ENCODE assay signal across 17 cellular contexts in genomic region chr5:77996943-77997342, GRCh38.
DNase-seq lines count a peak whose midpoint lies in the region; ATAC-seq and TF ChIP-seq lines count a peak whose summit lies in the region.
"Had no signal": no experiment of that assay in that cellular context is flagged by ENCODE, and none has a peak within 500 bp of the region (broad histone marks: within the 10 kb centered on the region; RNA-seq: fewer than 3 reads in every experiment).

No MANE protein-coding gene starts in this region.

- H3K27ac ChIP-seq in dorsolateral prefrontal cortex = peak overlapping the region in 43 of 59 donors; percentile 3 to 99 (median 96)
- H3K27ac ChIP-seq: BLaER1 had no signal

- peak; percentile 13 for DNase-seq in NCI-H510A treated with DMSO at 0.1 percent for 48 hours (lab: John Stamatoyannopoulos, UW)
- no peak for DNase-seq in NCI-H510A (lab: John Stamatoyannopoulos, UW)
- DNase-seq in NCI-H187 treated with DMSO at 0.1 percent for 48 hours (lab: John Stamatoyannopoulos, UW) = peak; percentile 44
- no peak for DNase-seq in dorsolateral prefrontal cortex
- DNase-seq in mesenteric fat pad (ENCODE audit: low spot score) = no peak
- DNase-seq: 8988T; Calu3; CD8-positive, alpha-beta T cell; DMS79 treated with DMSO at 0.1 percent for 48 hours; GF-D8; HCEC 1CT; HFFc6 had no signal

- H3K27me3 ChIP-seq in dorsolateral prefrontal cortex = no peaks in the 10 kb centered on the region
- H3K27me3 ChIP-seq: BLaER1 had no signal

- intact Hi-C loops in dorsolateral prefrontal cortex (cut with DNase I) = no loop called here

- H3K4me3 ChIP-seq in dorsolateral prefrontal cortex = no peak overlapping the region
- H3K4me3 ChIP-seq: BLaER1, GM23338 had no signal

- TF ChIP-seq CTCF in dorsolateral prefrontal cortex (IDR thresholded peaks at IDR 0.05 in 54 of 56, conservative IDR thresholded peaks at IDR 0.05 in 2 of 56; ENCODE audit: low read depth in 1 of 56, partially characterized antibody in 56 of 56) = no peak

- ATAC-seq in HG02885 (IDR thresholded peaks at IDR 0.05; ENCODE audit: poor library complexity, unreplicated experiment) = no peak
- no peak for ATAC-seq in HG02759 (IDR thresholded peaks at IDR 0.05; ENCODE audit: unreplicated experiment)
- ATAC-seq: CD8-positive, alpha-beta T cell; GM23338; HepG2 had no signal

Comparison
In these comparisons a context has a peak if more than half of its experiments do, and no peak if none do; other contexts are left out.
1. DNase-seq: peak in NCI-H510A treated with DMSO at 0.1 percent for 48 hours (single experiment) and NCI-H187 treated with DMSO at 0.1 percent for 48 hours (single experiment); none in NCI-H510A (single experiment), dorsolateral prefrontal cortex (0 of 10) and mesenteric fat pad (single experiment).